ENCODE assay signal across 1 cellular context in genomic region chr4:5971077-5971447, GRCh38.
TF ChIP-seq lines count a peak whose summit lies in the region.

No MANE protein-coding gene starts in this region.

TF ChIP-seq in K562, 482 proteins besides CTCF, POLR2A, EP300 and RAD21 (continued from another document):
- TF ChIP-seq CREM (IDR thresholded peaks at IDR 0.05; ENCODE audit: low read depth) (no peak), CHAMP1 (IDR thresholded peaks at IDR 0.05) (no peak), SAP30 (IDR thresholded peaks at IDR 0.05; ENCODE audit: borderline replicate concordance, insufficient read depth, low read depth, low read length, poor library complexity, severe bottlenecking) (no peak), KDM4B (IDR thresholded peaks at IDR 0.05; ENCODE audit: borderline replicate concordance in 2 of 2, low read depth in 1 of 2) (no peak), FOS (IDR thresholded peaks at IDR 0.05; ENCODE audit: extremely low read depth, insufficient read length) (no peak)
